ENCODE assay signal across 26 cellular contexts in genomic region chr4:145614235-145614615, GRCh38.
"Had no signal": no experiment of that assay in that cellular context is flagged by ENCODE, and none has a peak within 500 bp of the region (broad histone marks: within the 10 kb centered on the region; RNA-seq: fewer than 3 reads in every experiment).

No MANE protein-coding gene starts in this region.

- H3K27ac Mint-ChIP-seq: activated CD8-positive, alpha-beta T cell treated with anti-CD3 and anti-CD28 coated beads, Interleukin-2, amount 10 ng/mL, durations not matched to agents 7 days and 5 days; activated naive CD4-positive, alpha-beta T cell treated with anti-CD3 and anti-CD28 coated beads, Interleukin-2, amount 50 U/mL, for 24 hours; brain; T-helper 2 cell treated with Interferon-gamma antibody and Interleukin-4, amounts not matched to agents 5 μg/mL and 100 μg/mL, for 36 hours had no signal

- H3K4me3 ChIP-seq: SK-N-MC had no signal

- H3K27ac ChIP-seq: SK-N-MC had no signal

- ATAC-seq: activated CD8-positive, alpha-beta T cell treated with anti-CD3 and anti-CD28 coated beads, Interleukin-2, amount 10 ng/mL, durations not matched to agents 7 days and 5 days; Panc1; Right ventricle myocardium inferior had no signal

- H3K9me3 Mint-ChIP-seq: activated naive CD4-positive, alpha-beta T cell treated with anti-CD3 and anti-CD28 coated beads, Interleukin-2, amount 50 U/mL, for 24 hours; central memory CD8-positive, alpha-beta T cell; T-helper 2 cell treated with Interferon-gamma antibody and Interleukin-4, amounts not matched to agents 5 μg/mL and 100 μg/mL, for 36 hours had no signal

- H3K36me3 Mint-ChIP-seq: activated naive CD4-positive, alpha-beta T cell treated with anti-CD3 and anti-CD28 coated beads, Interleukin-2, amount 50 U/mL, for 24 hours; brain had no signal

- DNase-seq: activated CD4-positive, alpha-beta T cell treated with anti-CD3 and anti-CD28 coated beads for 48 hours; activated CD4-positive, alpha-beta T cell treated with anti-CD3 and anti-CD28 coated beads, Interleukin-2, amount 50 U/mL, for 4 hours; activated CD8-positive, alpha-beta memory T cell treated with anti-CD3 and anti-CD28 coated beads, Interleukin-2, amount 50 U/mL, for 48 hours; activated CD8-positive, alpha-beta T cell treated with anti-CD3 and anti-CD28 coated beads, Interleukin-2, amount 10 ng/mL, durations not matched to agents 7 days and 5 days; activated effector memory CD4-positive, alpha-beta T cell treated with Interleukin-2 at 50 U/mL for 16 hours; activated naive CD4-positive, alpha-beta T cell; activated T-cell treated with anti-CD3 and anti-CD28 coated beads, Interleukin-2, amount 50 U/mL, for 1 hour; amygdala; Karpas-422; MM.1S; NCI-H1105; NCI-H1436; NCI-H1694 treated with DMSO at 0.1 percent for 48 hours; NCI-H2029 treated with DMSO at 0.1 percent for 48 hours; NCI-H345; NCI-H510A; NCI-H526 treated with DMSO at 0.1 percent for 48 hours; RPMI8226; SW 1271 had no signal

- H3K4me3 Mint-ChIP-seq: activated CD8-positive, alpha-beta T cell treated with anti-CD3 and anti-CD28 coated beads, Interleukin-2, amount 10 ng/mL, durations not matched to agents 7 days and 5 days; activated naive CD4-positive, alpha-beta T cell treated with anti-CD3 and anti-CD28 coated beads, Interleukin-2, amount 50 U/mL, for 24 hours; central memory CD8-positive, alpha-beta T cell; T-helper 2 cell treated with Interferon-gamma antibody and Interleukin-4, amounts not matched to agents 5 μg/mL and 100 μg/mL, for 36 hours had no signal
